8 cellular contexts compared by ENCODE assay signal in genomic region chr1:227787513-227788278, GRCh38. TPM values are rescaled to one million over a fixed set of nuclear protein-coding genes. Genes with fewer than 3 reads are reported as not detected.
DNase-seq lines count a peak whose midpoint lies in the region; ATAC-seq and TF ChIP-seq lines count a peak whose summit lies in the region.

No MANE protein-coding gene starts in this region.

- peak; percentile 78 for TF ChIP-seq POLR2A in prostate gland (IDR thresholded peaks at IDR 0.05)

- in situ Hi-C loops in GM13977 (cut with MboI; ENCODE audit: low pct_unique_long_range_greater_than_20kb, low sequenced_read_pairs, unreplicated experiment): no loop called here

- ATAC-seq in HG02840 (IDR thresholded peaks at IDR 0.05; ENCODE audit: low FRiP score, unreplicated experiment) (peak; percentile 95), T-cell (replicated peaks in 1 of 4) (peak; percentile 90 to 94 (median 92))

- under 1% methylated on average over 61 of the region's 61 CpGs for WGBS in prostate gland
- WGBS in urinary bladder: under 1% methylated on average over 61 of the region's 61 CpGs

- no peaks in the 10 kb centered on the region for H3K27me3 Mint-ChIP-seq in T-cell

- H3K4me1 Mint-ChIP-seq in T-cell: peaks cover 17 to 27% (median 27%) of the 10 kb centered on the region in 3 donors

- H3K27me3 ChIP-seq in left ventricle myocardium inferior (ENCODE audit: low read depth) (peaks cover 20% of the 10 kb centered on the region), prostate gland (replicated peaks; ENCODE audit: insufficient read depth) (no peaks in the 10 kb centered on the region)

- TF ChIP-seq CTCF in GM13977 (IDR thresholded peaks at IDR 0.05; ENCODE audit: extremely low read depth, insufficient read depth, missing control alignments) (no peak), left ventricle myocardium inferior (IDR thresholded peaks at IDR 0.05; ENCODE audit: borderline replicate concordance) (no peak), prostate gland (IDR thresholded peaks at IDR 0.05) (no peak)

- H3K36me3 Mint-ChIP-seq in T-cell: peaks cover 3% of the 10 kb centered on the region

- H3K36me3 ChIP-seq in left ventricle myocardium inferior: no peaks in the 10 kb centered on the region
- H3K36me3 ChIP-seq in prostate gland: no peaks in the 10 kb centered on the region
- no peaks in the 10 kb centered on the region for H3K36me3 ChIP-seq in urinary bladder (ENCODE audit: insufficient read depth)

- peaks cover 27% of the 10 kb centered on the region for H3K4me1 ChIP-seq in left ventricle myocardium inferior
- H3K4me1 ChIP-seq in prostate gland (replicated peaks): peaks cover 11% of the 10 kb centered on the region
- no peaks in the 10 kb centered on the region for H3K4me1 ChIP-seq in urinary bladder (ENCODE audit: insufficient read depth)

- CTCF ChIA-PET in T-cell (lab: Charles Lee): interaction anchor here (0.5 to 1.3 kb wide), 7 partner anchors 13 to 1082 kb away, joined by 3 to 7 read pairs (median 5); no protein-coding TSS in a partner anchor

- POLR2A ChIA-PET in T-cell (lab: Charles Lee): interaction anchor here (0.5 to 0.7 kb wide), 4 partner anchors 11 to 1721 kb away, joined by 3 to 10 read pairs (median 4); no protein-coding TSS in a partner anchor

- H3K9me3 Mint-ChIP-seq in T-cell: no peaks in the 10 kb centered on the region

- peak; percentile 98 for DNase-seq in GM13977 (ENCODE audit: low spot score)
- peak; percentile 96 for DNase-seq in NCI-H1436 (lab: John Stamatoyannopoulos, UW)
- peak; percentile 86 to 97 (median 92) for DNase-seq in T-cell
- DNase-seq in amniotic stem cell (lab: John Stamatoyannopoulos, UW): peak; percentile 50
- peak; percentile 93 for DNase-seq in left ventricle myocardium inferior
- peak; percentile 94 for DNase-seq in prostate gland (ENCODE audit: low spot score)

- no peaks in the 10 kb centered on the region for H3K9me3 ChIP-seq in left ventricle myocardium inferior (replicated peaks)
- H3K9me3 ChIP-seq in prostate gland: no peaks in the 10 kb centered on the region

- H3K4me3 Mint-ChIP-seq in T-cell: peak overlapping the region; percentile 78 to 86 (median 81)

- peak overlapping the region; percentile 50 to 72 for H3K27ac Mint-ChIP-seq in T-cell

- intact Hi-C loops in left ventricle myocardium inferior (cut with micrococcal nuclease): no loop called here
- intact Hi-C loops in prostate gland (cut with DNase I): loop anchor here (5.0 kb wide), 1 partner anchor 100 kb away; no protein-coding TSS in a partner anchor

- H3K4me3 ChIP-seq in left ventricle myocardium inferior: peak overlapping the region; percentile 73
- peak overlapping the region; percentile 39 to 53 for H3K4me3 ChIP-seq in prostate gland
- peak overlapping the region; percentile 58 for H3K4me3 ChIP-seq in urinary bladder (ENCODE audit: low read depth, low read length)

- H3K27ac ChIP-seq in left ventricle myocardium inferior (replicated peaks) (peak overlapping the region; percentile 73), prostate gland (peak overlapping the region; percentile 78 to 79), urinary bladder (ENCODE audit: low read depth) (no peak overlapping the region)

RNA-seq across cellular contexts. Expression of gene PRSS38, which starts 27.8 kb away (rescaled TPM):
- total RNA-seq in T-cell (not detected), left ventricle myocardium inferior (not detected), prostate gland (1 to 10 TPM in 1 of 2 donors, not detected in 1; 3.0 TPM), urinary bladder (not detected)
- polyA plus RNA-seq in urinary bladder: not detected

RNA-seq across cellular contexts. Expression of gene SNAP47, which starts 52.5 kb away (rescaled TPM):
- 10 to 100 TPM; 20.1 to 35.6 (median 30.7) TPM for total RNA-seq in T-cell
- 45.9 TPM for total RNA-seq in left ventricle myocardium inferior
- 10 to 100 TPM; 51.6 to 74.7 TPM for total RNA-seq in prostate gland
- 37.0 TPM for total RNA-seq in urinary bladder
- 33.8 TPM for polyA plus RNA-seq in urinary bladder

RNA-seq across cellular contexts. Expression of gene JMJD4, which starts 52.6 kb away (rescaled TPM):
- total RNA-seq in T-cell (10 to 100 TPM; 10.8 to 35.1 (median 33.5) TPM), left ventricle myocardium inferior (7.0 TPM), prostate gland (10 to 100 TPM; 29.8 to 38.3 TPM), urinary bladder (18.5 TPM)
- 17.4 TPM for polyA plus RNA-seq in urinary bladder
